1 cellular context compared by ENCODE assay signal in genomic region chr4:53916431-53916889, GRCh38.
A peak's percentile ranks its signal among the peaks of the same experiment; 100 is the strongest.
TF ChIP-seq lines count a peak whose summit lies in the region.

No MANE protein-coding gene starts in this region.

TF ChIP-seq in IMR-90, 13 proteins besides CTCF, POLR2A, EP300 and RAD21:
- TF ChIP-seq RFX5 (IDR thresholded peaks at IDR 0.05; ENCODE audit: low read depth, low read length) (0 out of 2 replicates have a peak, but pooled peaks have one; percentile 5), NFE2L2 (IDR thresholded peaks at IDR 0.05; ENCODE audit: low read depth, low read length) (no peak)
